ENCODE assay signal across 11 cellular contexts in genomic region chr15:30923429-30923828, GRCh38.
DNase-seq lines count a peak whose midpoint lies in the region; ATAC-seq lines count a peak whose summit lies in the region.
"Had no signal": no experiment of that assay in that cellular context is flagged by ENCODE, and none has a peak within 500 bp of the region (broad histone marks: within the 10 kb centered on the region; RNA-seq: fewer than 3 reads in every experiment).

No MANE protein-coding gene starts in this region.

- DNase-seq in SW480 (ENCODE audit: low spot score): peak; percentile 71
- peak; percentile 21 for DNase-seq in foreskin melanocyte
- peak; percentile 75 for DNase-seq in midbrain (lab: John Stamatoyannopoulos, UW)
- peak; percentile 83 for DNase-seq in superior temporal gyrus (ENCODE audit: extremely low spot score)
- no peak for DNase-seq in SIG-M5 treated with dmso at 0.1 percent for 504 hours (lab: John Stamatoyannopoulos, UW; ENCODE audit: unreplicated experiment)
- no peak for DNase-seq in GF-D8 (lab: John Stamatoyannopoulos, UW)
- DNase-seq: activated CD8-positive, alpha-beta memory T cell treated with anti-CD3 and anti-CD28 coated beads, Interleukin-2, amount 10 ng/mL, durations not matched to agents 7 days and 5 days; adrenal gland; natural killer cell; NCI-H345 had no signal

- ATAC-seq in GM18861 (IDR thresholded peaks at IDR 0.05; ENCODE audit: unreplicated experiment): no peak
- ATAC-seq: activated CD8-positive, alpha-beta memory T cell treated with anti-CD3 and anti-CD28 coated beads, Interleukin-2, amount 10 ng/mL, durations not matched to agents 7 days and 5 days; natural killer cell had no signal

Comparison
In these comparisons a context has a peak if more than half of its experiments do, and no peak if none do; other contexts are left out.
1. DNase-seq: peak in SW480 (single experiment), foreskin melanocyte (single experiment), midbrain (single experiment) and superior temporal gyrus (single experiment); none in SIG-M5 treated with dmso at 0.1 percent for 504 hours (single experiment) and GF-D8 (single experiment).